Comparison of ENCODE assay signal across 1 cellular context in genomic region chr5:56025303-56025885, GRCh38.
TF ChIP-seq lines count a peak whose summit lies in the region.

No MANE protein-coding gene starts in this region.

TF ChIP-seq in HepG2, 621 proteins besides CTCF, POLR2A, EP300 and RAD21 (continued from another document and continues in another):
- TF ChIP-seq ZNF775 (CRISPR knock-in tag; IDR thresholded peaks at IDR 0.05; ENCODE audit: borderline replicate concordance) (no peak), NPAS2 (CRISPR knock-in tag; IDR thresholded peaks at IDR 0.05; ENCODE audit: borderline replicate concordance) (no peak), MTF2 (CRISPR knock-in tag; IDR thresholded peaks at IDR 0.05; ENCODE audit: borderline replicate concordance) (no peak), ZNF510 (CRISPR knock-in tag; IDR thresholded peaks at IDR 0.05; ENCODE audit: low read depth) (no peak), ZNF496 (CRISPR knock-in tag; IDR thresholded peaks at IDR 0.05; ENCODE audit: insufficient replicate concordance) (no peak), FOXA1 (IDR thresholded peaks at IDR 0.05) (no peak), FOXA1 (CRISPR knock-in tag; IDR thresholded peaks at IDR 0.05) (peak; percentile 87), ZFP36L2 (CRISPR knock-in tag; IDR thresholded peaks at IDR 0.05) (no peak), SATB2 (CRISPR knock-in tag; IDR thresholded peaks at IDR 0.05) (no peak), XBP1 (CRISPR knock-in tag; IDR thresholded peaks at IDR 0.05) (no peak), ZSCAN25 (CRISPR knock-in tag; IDR thresholded peaks at IDR 0.05) (0 out of 2 replicates have a peak, but pooled peaks have one; percentile 37), TMF1 (CRISPR knock-in tag; IDR thresholded peaks at IDR 0.05; ENCODE audit: low read depth) (no peak), ZNF326 (CRISPR knock-in tag; IDR thresholded peaks at IDR 0.05; ENCODE audit: borderline replicate concordance) (no peak), ZNF432 (CRISPR knock-in tag; IDR thresholded peaks at IDR 0.05; ENCODE audit: borderline replicate concordance) (no peak), NFIB (CRISPR knock-in tag; IDR thresholded peaks at IDR 0.05; ENCODE audit: borderline replicate concordance) (no peak), NFE2L2 (IDR thresholded peaks at IDR 0.05; ENCODE audit: low read length) (no peak), HNF4A (CRISPR knock-in tag; IDR thresholded peaks at IDR 0.05) (peak; percentile 73), KLF11 (CRISPR knock-in tag; IDR thresholded peaks at IDR 0.05) (no peak), ZNF512B (CRISPR knock-in tag; IDR thresholded peaks at IDR 0.05; ENCODE audit: borderline replicate concordance) (no peak), ZNF44 (CRISPR knock-in tag; IDR thresholded peaks at IDR 0.05) (no peak), NR2F6 (IDR thresholded peaks at IDR 0.05) (peak; percentile 53; the same call in 1 of the 2 replicates), NR2F6 (CRISPR knock-in tag; IDR thresholded peaks at IDR 0.05) (peak; percentile 65; the same call in 1 of the 2 replicates), ZNF547 (CRISPR knock-in tag; IDR thresholded peaks at IDR 0.05) (no peak; the same call in 1 of the 2 replicates), ZNF296 (CRISPR knock-in tag; conservative IDR thresholded peaks at IDR 0.05) (no peak), SUZ12 (IDR thresholded peaks at IDR 0.05; ENCODE audit: low read depth, low read length) (no peak), NFKBIZ (CRISPR knock-in tag; IDR thresholded peaks at IDR 0.05) (peak; percentile 49; the same call in 1 of the 2 replicates), ZNF660 (CRISPR knock-in tag; IDR thresholded peaks at IDR 0.05; ENCODE audit: borderline replicate concordance, low read depth) (no peak), KDM1A (CRISPR knock-in tag; IDR thresholded peaks at IDR 0.05) (no peak), ZNF501 (CRISPR knock-in tag; IDR thresholded peaks at IDR 0.05) (no peak), NR2F2 (IDR thresholded peaks at IDR 0.05; ENCODE audit: borderline replicate concordance, low read depth) (no peak), NCOA1 (CRISPR knock-in tag; IDR thresholded peaks at IDR 0.05) (no peak), CREB3 (CRISPR knock-in tag; IDR thresholded peaks at IDR 0.05) (0 out of 2 replicates have a peak, but pooled peaks have one; percentile 39), RERE (CRISPR knock-in tag; IDR thresholded peaks at IDR 0.05; ENCODE audit: low read depth) (no peak)
- TF ChIP-seq, protein P1, sequence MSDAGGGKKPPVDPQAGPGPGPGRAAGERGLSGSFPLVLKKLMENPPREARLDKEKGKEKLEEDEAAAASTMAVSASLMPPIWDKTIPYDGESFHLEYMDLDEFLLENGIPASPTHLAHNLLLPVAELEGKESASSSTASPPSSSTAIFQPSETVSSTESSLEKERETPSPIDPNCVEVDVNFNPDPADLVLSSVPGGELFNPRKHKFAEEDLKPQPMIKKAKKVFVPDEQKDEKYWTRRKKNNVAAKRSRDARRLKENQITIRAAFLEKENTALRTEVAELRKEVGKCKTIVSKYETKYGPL (CRISPR knock-in tag; IDR thresholded peaks at IDR 0.05): no peak; the same call in 1 of the 2 replicates
- TF ChIP-seq, protein P2, sequence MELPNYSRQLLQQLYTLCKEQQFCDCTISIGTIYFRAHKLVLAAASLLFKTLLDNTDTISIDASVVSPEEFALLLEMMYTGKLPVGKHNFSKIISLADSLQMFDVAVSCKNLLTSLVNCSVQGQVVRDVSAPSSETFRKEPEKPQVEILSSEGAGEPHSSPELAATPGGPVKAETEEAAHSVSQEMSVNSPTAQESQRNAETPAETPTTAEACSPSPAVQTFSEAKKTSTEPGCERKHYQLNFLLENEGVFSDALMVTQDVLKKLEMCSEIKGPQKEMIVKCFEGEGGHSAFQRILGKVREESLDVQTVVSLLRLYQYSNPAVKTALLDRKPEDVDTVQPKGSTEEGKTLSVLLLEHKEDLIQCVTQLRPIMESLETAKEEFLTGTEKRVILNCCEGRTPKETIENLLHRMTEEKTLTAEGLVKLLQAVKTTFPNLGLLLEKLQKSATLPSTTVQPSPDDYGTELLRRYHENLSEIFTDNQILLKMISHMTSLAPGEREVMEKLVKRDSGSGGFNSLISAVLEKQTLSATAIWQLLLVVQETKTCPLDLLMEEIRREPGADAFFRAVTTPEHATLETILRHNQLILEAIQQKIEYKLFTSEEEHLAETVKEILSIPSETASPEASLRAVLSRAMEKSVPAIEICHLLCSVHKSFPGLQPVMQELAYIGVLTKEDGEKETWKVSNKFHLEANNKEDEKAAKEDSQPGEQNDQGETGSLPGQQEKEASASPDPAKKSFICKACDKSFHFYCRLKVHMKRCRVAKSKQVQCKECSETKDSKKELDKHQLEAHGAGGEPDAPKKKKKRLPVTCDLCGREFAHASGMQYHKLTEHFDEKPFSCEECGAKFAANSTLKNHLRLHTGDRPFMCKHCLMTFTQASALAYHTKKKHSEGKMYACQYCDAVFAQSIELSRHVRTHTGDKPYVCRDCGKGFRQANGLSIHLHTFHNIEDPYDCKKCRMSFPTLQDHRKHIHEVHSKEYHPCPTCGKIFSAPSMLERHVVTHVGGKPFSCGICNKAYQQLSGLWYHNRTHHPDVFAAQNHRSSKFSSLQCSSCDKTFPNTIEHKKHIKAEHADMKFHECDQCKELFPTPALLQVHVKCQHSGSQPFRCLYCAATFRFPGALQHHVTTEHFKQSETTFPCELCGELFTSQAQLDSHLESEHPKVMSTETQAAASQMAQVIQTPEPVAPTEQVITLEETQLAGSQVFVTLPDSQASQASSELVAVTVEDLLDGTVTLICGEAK (IDR thresholded peaks at IDR 0.05): peak; percentile 74
- TF ChIP-seq, protein P2 (CRISPR knock-in tag; IDR thresholded peaks at IDR 0.05): peak; percentile 96
- TF ChIP-seq, protein P3, sequence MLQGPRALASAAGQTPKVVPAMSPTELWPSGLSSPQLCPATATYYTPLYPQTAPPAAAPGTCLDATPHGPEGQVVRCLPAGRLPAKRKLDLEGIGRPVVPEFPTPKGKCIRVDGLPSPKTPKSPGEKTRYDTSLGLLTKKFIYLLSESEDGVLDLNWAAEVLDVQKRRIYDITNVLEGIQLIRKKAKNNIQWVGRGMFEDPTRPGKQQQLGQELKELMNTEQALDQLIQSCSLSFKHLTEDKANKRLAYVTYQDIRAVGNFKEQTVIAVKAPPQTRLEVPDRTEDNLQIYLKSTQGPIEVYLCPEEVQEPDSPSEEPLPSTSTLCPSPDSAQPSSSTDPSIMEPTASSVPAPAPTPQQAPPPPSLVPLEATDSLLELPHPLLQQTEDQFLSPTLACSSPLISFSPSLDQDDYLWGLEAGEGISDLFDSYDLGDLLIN (CRISPR knock-in tag; IDR thresholded peaks at IDR 0.05; ENCODE audit: borderline replicate concordance): no peak
